1 cellular context compared by ENCODE assay signal in genomic region chr19:10502524-10503001, GRCh38.
TF ChIP-seq lines count a peak whose summit lies in the region.

No MANE protein-coding gene starts in this region.

TF ChIP-seq in K562, 482 proteins besides CTCF, POLR2A, EP300 and RAD21 (continued from another document and continues in another):
- TF ChIP-seq FOXP4 (CRISPR knock-in tag; IDR thresholded peaks at IDR 0.05; ENCODE audit: borderline replicate concordance) (peak; percentile 2; the same call in 1 of the 2 replicates), RBBP5 (IDR thresholded peaks at IDR 0.05; ENCODE audit: borderline replicate concordance, insufficient read depth, low read length, poor library complexity, severe bottlenecking) (no peak), ZNF217 (CRISPR knock-in tag; IDR thresholded peaks at IDR 0.05) (no peak), HDAC1 (IDR thresholded peaks at IDR 0.05) (no peak; a peak in 2 of 4 replicates), ZNF316 (IDR thresholded peaks at IDR 0.05) (peak; percentile 84), SFPQ (IDR thresholded peaks at IDR 0.05; ENCODE audit: low read depth, low read length) (no peak), C11orf30 (IDR thresholded peaks at IDR 0.05; ENCODE audit: low read depth) (peak; percentile 94), THRAP3 (IDR thresholded peaks at IDR 0.05; ENCODE audit: borderline replicate concordance) (no peak), NFYB (IDR thresholded peaks at IDR 0.05; ENCODE audit: extremely low read depth, insufficient read length) (no peak), GATAD2A (IDR thresholded peaks at IDR 0.05) (no peak), FOS (IDR thresholded peaks at IDR 0.05; ENCODE audit: extremely low read depth, insufficient read length) (no peak), NCOA6 (IDR thresholded peaks at IDR 0.05) (no peak), POU5F1 (IDR thresholded peaks at IDR 0.05; ENCODE audit: borderline replicate concordance, low read depth, low read length, partially characterized antibody) (no peak), RFX7 (CRISPR knock-in tag; IDR thresholded peaks at IDR 0.05) (no peak), TEAD2 (tag; IDR thresholded peaks at IDR 0.05) (no peak), ZFPM2 (CRISPR knock-in tag; IDR thresholded peaks at IDR 0.05) (no peak), GMEB1 (CRISPR knock-in tag; IDR thresholded peaks at IDR 0.05) (peak; percentile 91), RBM22 (IDR thresholded peaks at IDR 0.05; ENCODE audit: low read depth, low read length, poor library complexity, severe bottlenecking) (peak; percentile 19), POLR2B (IDR thresholded peaks at IDR 0.05; ENCODE audit: low read depth, partially characterized antibody) (peak; percentile 42), XRCC3 (IDR thresholded peaks at IDR 0.05) (no peak), DMBX1 (CRISPR knock-in tag; IDR thresholded peaks at IDR 0.05; ENCODE audit: borderline replicate concordance) (0 out of 2 replicates have a peak, but pooled peaks have one; percentile 31), NEUROD1 (IDR thresholded peaks at IDR 0.05; ENCODE audit: borderline replicate concordance, low read depth, low read length, partially characterized antibody) (peak; percentile 93), HNRNPK (IDR thresholded peaks at IDR 0.05; ENCODE audit: low read depth, low read length, poor library complexity, severe bottlenecking) (peak; percentile 88), ZFP30 (CRISPR knock-in tag; IDR thresholded peaks at IDR 0.05; ENCODE audit: borderline replicate concordance) (no peak), SRSF3 (IDR thresholded peaks at IDR 0.05; ENCODE audit: insufficient read depth, low read length) (no peak), ZNF76 (CRISPR knock-in tag; IDR thresholded peaks at IDR 0.05; ENCODE audit: borderline replicate concordance) (no peak), FOXM1 (IDR thresholded peaks at IDR 0.05; ENCODE audit: low read depth) (peak; percentile 49; the same call in 1 of the 2 replicates), FOXM1 (CRISPR knock-in tag; IDR thresholded peaks at IDR 0.05; ENCODE audit: low read depth) (no peak), BACH1 (tag; IDR thresholded peaks at IDR 0.05) (peak; percentile 94), ZC3H4 (CRISPR knock-in tag; IDR thresholded peaks at IDR 0.05; ENCODE audit: borderline replicate concordance) (no peak), NRF1 (conservative IDR thresholded peaks at IDR 0.05 in 1 of 2, IDR thresholded peaks at IDR 0.05 in 1 of 2) (peak; percentile 89 to 90), ZFP1 (CRISPR knock-in tag; IDR thresholded peaks at IDR 0.05) (no peak), ETV1 (tag; conservative IDR thresholded peaks at IDR 0.05; ENCODE audit: low read depth) (no peak), NR2F6 (CRISPR knock-in tag; IDR thresholded peaks at IDR 0.05) (no peak), ELF2 (CRISPR knock-in tag; IDR thresholded peaks at IDR 0.05) (no peak), PCBP2 (IDR thresholded peaks at IDR 0.05; ENCODE audit: low read depth, low read length, poor library complexity, severe bottlenecking) (no peak), ZNF609 (CRISPR knock-in tag; IDR thresholded peaks at IDR 0.05; ENCODE audit: borderline replicate concordance) (peak; percentile 59; the same call in 1 of the 2 replicates), SP1 (CRISPR knock-in tag; IDR thresholded peaks at IDR 0.05) (no peak; the same call in 1 of the 2 replicates), ATF7 (IDR thresholded peaks at IDR 0.05) (peak; percentile 86), RBFOX2 (IDR thresholded peaks at IDR 0.05; ENCODE audit: low read depth, low read length) (peak; percentile 93), RBM14 (IDR thresholded peaks at IDR 0.05; ENCODE audit: borderline replicate concordance, insufficient read depth, low read depth, low read length) (no peak), PHB2 (IDR thresholded peaks at IDR 0.05; ENCODE audit: low read depth) (no peak), TAF15 (IDR thresholded peaks at IDR 0.05; ENCODE audit: low read depth, low read length) (no peak), NBN (IDR thresholded peaks at IDR 0.05; ENCODE audit: low read depth) (no peak), MIER1 (IDR thresholded peaks at IDR 0.05; ENCODE audit: low read depth) (no peak)
- TF ChIP-seq, protein P1, sequence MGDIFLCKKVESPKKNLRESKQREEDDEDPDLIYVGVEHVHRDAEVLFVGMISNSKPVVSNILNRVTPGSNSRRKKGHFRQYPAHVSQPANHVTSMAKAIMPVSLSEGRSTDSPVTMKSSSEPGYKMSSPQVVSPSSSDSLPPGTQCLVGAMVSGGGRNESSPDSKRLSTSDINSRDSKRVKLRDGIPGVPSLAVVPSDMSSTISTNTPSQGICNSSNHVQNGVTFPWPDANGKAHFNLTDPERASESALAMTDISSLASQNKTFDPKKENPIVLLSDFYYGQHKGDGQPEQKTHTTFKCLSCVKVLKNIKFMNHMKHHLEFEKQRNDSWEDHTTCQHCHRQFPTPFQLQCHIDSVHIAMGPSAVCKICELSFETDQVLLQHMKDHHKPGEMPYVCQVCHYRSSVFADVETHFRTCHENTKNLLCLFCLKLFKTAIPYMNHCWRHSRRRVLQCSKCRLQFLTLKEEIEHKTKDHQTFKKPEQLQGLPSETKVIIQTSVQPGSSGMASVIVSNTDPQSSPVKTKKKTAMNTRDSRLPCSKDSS (IDR thresholded peaks at IDR 0.05; ENCODE audit: low read depth, partially characterized antibody): no peak
- TF ChIP-seq, protein P2, sequence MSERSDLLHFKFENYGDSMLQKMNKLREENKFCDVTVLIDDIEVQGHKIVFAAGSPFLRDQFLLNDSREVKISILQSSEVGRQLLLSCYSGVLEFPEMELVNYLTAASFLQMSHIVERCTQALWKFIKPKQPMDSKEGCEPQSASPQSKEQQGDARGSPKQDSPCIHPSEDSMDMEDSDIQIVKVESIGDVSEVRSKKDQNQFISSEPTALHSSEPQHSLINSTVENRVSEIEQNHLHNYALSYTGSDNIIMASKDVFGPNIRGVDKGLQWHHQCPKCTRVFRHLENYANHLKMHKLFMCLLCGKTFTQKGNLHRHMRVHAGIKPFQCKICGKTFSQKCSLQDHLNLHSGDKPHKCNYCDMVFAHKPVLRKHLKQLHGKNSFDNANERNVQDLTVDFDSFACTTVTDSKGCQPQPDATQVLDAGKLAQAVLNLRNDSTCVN (CRISPR knock-in tag; IDR thresholded peaks at IDR 0.05): no peak
- TF ChIP-seq, protein P3, sequence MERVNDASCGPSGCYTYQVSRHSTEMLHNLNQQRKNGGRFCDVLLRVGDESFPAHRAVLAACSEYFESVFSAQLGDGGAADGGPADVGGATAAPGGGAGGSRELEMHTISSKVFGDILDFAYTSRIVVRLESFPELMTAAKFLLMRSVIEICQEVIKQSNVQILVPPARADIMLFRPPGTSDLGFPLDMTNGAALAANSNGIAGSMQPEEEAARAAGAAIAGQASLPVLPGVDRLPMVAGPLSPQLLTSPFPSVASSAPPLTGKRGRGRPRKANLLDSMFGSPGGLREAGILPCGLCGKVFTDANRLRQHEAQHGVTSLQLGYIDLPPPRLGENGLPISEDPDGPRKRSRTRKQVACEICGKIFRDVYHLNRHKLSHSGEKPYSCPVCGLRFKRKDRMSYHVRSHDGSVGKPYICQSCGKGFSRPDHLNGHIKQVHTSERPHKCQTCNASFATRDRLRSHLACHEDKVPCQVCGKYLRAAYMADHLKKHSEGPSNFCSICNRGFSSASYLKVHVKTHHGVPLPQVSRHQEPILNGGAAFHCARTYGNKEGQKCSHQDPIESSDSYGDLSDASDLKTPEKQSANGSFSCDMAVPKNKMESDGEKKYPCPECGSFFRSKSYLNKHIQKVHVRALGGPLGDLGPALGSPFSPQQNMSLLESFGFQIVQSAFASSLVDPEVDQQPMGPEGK (CRISPR knock-in tag; IDR thresholded peaks at IDR 0.05; ENCODE audit: borderline replicate concordance): no peak
- TF ChIP-seq, protein P4, sequence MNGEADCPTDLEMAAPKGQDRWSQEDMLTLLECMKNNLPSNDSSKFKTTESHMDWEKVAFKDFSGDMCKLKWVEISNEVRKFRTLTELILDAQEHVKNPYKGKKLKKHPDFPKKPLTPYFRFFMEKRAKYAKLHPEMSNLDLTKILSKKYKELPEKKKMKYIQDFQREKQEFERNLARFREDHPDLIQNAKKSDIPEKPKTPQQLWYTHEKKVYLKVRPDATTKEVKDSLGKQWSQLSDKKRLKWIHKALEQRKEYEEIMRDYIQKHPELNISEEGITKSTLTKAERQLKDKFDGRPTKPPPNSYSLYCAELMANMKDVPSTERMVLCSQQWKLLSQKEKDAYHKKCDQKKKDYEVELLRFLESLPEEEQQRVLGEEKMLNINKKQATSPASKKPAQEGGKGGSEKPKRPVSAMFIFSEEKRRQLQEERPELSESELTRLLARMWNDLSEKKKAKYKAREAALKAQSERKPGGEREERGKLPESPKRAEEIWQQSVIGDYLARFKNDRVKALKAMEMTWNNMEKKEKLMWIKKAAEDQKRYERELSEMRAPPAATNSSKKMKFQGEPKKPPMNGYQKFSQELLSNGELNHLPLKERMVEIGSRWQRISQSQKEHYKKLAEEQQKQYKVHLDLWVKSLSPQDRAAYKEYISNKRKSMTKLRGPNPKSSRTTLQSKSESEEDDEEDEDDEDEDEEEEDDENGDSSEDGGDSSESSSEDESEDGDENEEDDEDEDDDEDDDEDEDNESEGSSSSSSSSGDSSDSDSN (IDR thresholded peaks at IDR 0.05; ENCODE audit: borderline replicate concordance in 1 of 2, low read depth in 2 of 2, low read length in 2 of 2): peak in 1 of 2 experiments; percentile 81; a peak in 2 of 4 replicates
